ENCODE assay signal across 11 cellular contexts in genomic region chr2:54641988-54642387, GRCh38.
DNase-seq lines count a peak whose midpoint lies in the region; ATAC-seq and TF ChIP-seq lines count a peak whose summit lies in the region.
"Had no signal": no experiment of that assay in that cellular context is flagged by ENCODE, and none has a peak within 500 bp of the region (broad histone marks: within the 10 kb centered on the region; RNA-seq: fewer than 3 reads in every experiment).

No MANE protein-coding gene starts in this region.

- no peak for DNase-seq in T-helper 17 cell
- DNase-seq in caudate nucleus (lab: John Stamatoyannopoulos, UW): peak in 40 of 61 donors; percentile 8 to 90 (median 41)
- no peak for DNase-seq in stimulated activated naive B cell treated with anti-CD40 and anti-IgM and Interleukin-4, amounts not matched to agents 10 μg/mL and 1 μg/mL and 100 μg/mL, for 72 hours
- DNase-seq in H4 (ENCODE audit: low spot score): no peak
- DNase-seq in stimulated activated CD4-positive, alpha-beta T cell treated with anti-CD3 and anti-CD28 coated beads, Interleukin-2, amount 100 ng/mL, for 24 hours: no peak
- no peak for DNase-seq in NCI-H187 (lab: John Stamatoyannopoulos, UW)
- DNase-seq: activated CD4-positive, alpha-beta memory T cell treated with anti-CD3 and anti-CD28 coated beads, Interleukin-2, amount 10 ng/mL, durations not matched to agents 7 days and 5 days; Kasumi-1 had no signal

- peak; percentile 30 to 68 for TF ChIP-seq RAD21 in liver (IDR thresholded peaks at IDR 0.05)

- H3K9me3 ChIP-seq in T-helper 17 cell (ENCODE audit: control insufficient read depth, low read length, poor library complexity, severe bottlenecking): no peaks in the 10 kb centered on the region
- H3K9me3 ChIP-seq in liver (ENCODE audit: control insufficient read depth in 4 of 4, low read length in 3 of 4): no peaks in the 10 kb centered on the region

- H3K9ac ChIP-seq in liver (ENCODE audit: low read depth in 1 of 2, low read length in 2 of 2): peak overlapping the region in 1 of 2 donors; percentile 33

- TF ChIP-seq CTCF in liver (IDR thresholded peaks at IDR 0.05; ENCODE audit: low read depth, low read length, missing input control): no peak

- peaks cover 9 to 42% (median 31%) of the 10 kb centered on the region in 4 donors for H3K4me1 ChIP-seq in liver (ENCODE audit: control insufficient read depth in 4 of 4, insufficient read depth in 4 of 4, low read length in 3 of 4)

- H3K27ac Mint-ChIP-seq in T-helper 17 cell: peak overlapping the region; percentile 78
- peak overlapping the region; percentile 9 for H3K27ac Mint-ChIP-seq in stimulated activated naive B cell treated with anti-CD40 and anti-IgM and Interleukin-4, amounts not matched to agents 10 μg/mL and 1 μg/mL and 100 μg/mL, for 72 hours
- H3K27ac Mint-ChIP-seq: activated CD4-positive, alpha-beta memory T cell treated with anti-CD3 and anti-CD28 coated beads, Interleukin-2, amount 10 ng/mL, durations not matched to agents 7 days and 5 days had no signal

- peaks cover 4% of the 10 kb centered on the region for H3K36me3 Mint-ChIP-seq in T-helper 17 cell (ENCODE audit: low read depth)
- H3K36me3 Mint-ChIP-seq in stimulated activated naive B cell treated with anti-CD40 and anti-IgM and Interleukin-4, amounts not matched to agents 10 μg/mL and 1 μg/mL and 100 μg/mL, for 72 hours: peaks cover 33 to 56% of the 10 kb centered on the region in 2 donors

- H3K27me3 ChIP-seq in liver (ENCODE audit: control insufficient read depth in 4 of 4, insufficient read depth in 4 of 4, low read length in 3 of 4): no peaks in the 10 kb centered on the region

- no peaks in the 10 kb centered on the region for H3K27me3 Mint-ChIP-seq in T-helper 17 cell
- H3K27me3 Mint-ChIP-seq in stimulated activated naive B cell treated with anti-CD40 and anti-IgM and Interleukin-4, amounts not matched to agents 10 μg/mL and 1 μg/mL and 100 μg/mL, for 72 hours: no peaks in the 10 kb centered on the region
- H3K27me3 Mint-ChIP-seq: activated CD4-positive, alpha-beta memory T cell treated with anti-CD3 and anti-CD28 coated beads, Interleukin-2, amount 10 ng/mL, durations not matched to agents 7 days and 5 days had no signal

- H3K4me3 Mint-ChIP-seq in T-helper 17 cell: no peak overlapping the region
- no peak overlapping the region for H3K4me3 Mint-ChIP-seq in stimulated activated naive B cell treated with anti-CD40 and anti-IgM and Interleukin-4, amounts not matched to agents 10 μg/mL and 1 μg/mL and 100 μg/mL, for 72 hours
- H3K4me3 Mint-ChIP-seq: activated CD4-positive, alpha-beta memory T cell treated with anti-CD3 and anti-CD28 coated beads, Interleukin-2, amount 10 ng/mL, durations not matched to agents 7 days and 5 days had no signal

- peaks cover 8 to 69% (median 62%) of the 10 kb centered on the region in 4 donors for H3K36me3 ChIP-seq in liver (ENCODE audit: control insufficient read depth in 4 of 4, insufficient read depth in 3 of 4, low read depth in 1 of 4, low read length in 3 of 4)

- WGBS in liver: 35% methylated on average over 8 of the region's 8 CpGs

- H3K9me3 Mint-ChIP-seq in stimulated activated naive B cell treated with anti-CD40 and anti-IgM and Interleukin-4, amounts not matched to agents 10 μg/mL and 1 μg/mL and 100 μg/mL, for 72 hours: no peaks in the 10 kb centered on the region
- H3K9me3 Mint-ChIP-seq: activated CD4-positive, alpha-beta memory T cell treated with anti-CD3 and anti-CD28 coated beads, Interleukin-2, amount 10 ng/mL, durations not matched to agents 7 days and 5 days had no signal

- H3K4me3 ChIP-seq in liver (ENCODE audit: low read depth in 1 of 3, low read length in 3 of 3): no peak overlapping the region

- H3K27ac ChIP-seq in caudate nucleus (ENCODE audit: low read depth, low read length) (no peak overlapping the region), liver (ENCODE audit: low read depth in 1 of 2, low read length in 2 of 2) (peak overlapping the region; percentile 48 to 65)
- H3K27ac ChIP-seq: epithelial cell of prostate had no signal

- no peak for ATAC-seq in T-helper 17 cell
- ATAC-seq in stimulated activated naive B cell treated with anti-CD40 and anti-IgM and Interleukin-4, amounts not matched to agents 10 μg/mL and 1 μg/mL and 100 μg/mL, for 72 hours (replicated peaks): no peak
- ATAC-seq: HCT116 had no signal

- H3K4me1 Mint-ChIP-seq in T-helper 17 cell: peaks cover 7% of the 10 kb centered on the region
- H3K4me1 Mint-ChIP-seq in stimulated activated naive B cell treated with anti-CD40 and anti-IgM and Interleukin-4, amounts not matched to agents 10 μg/mL and 1 μg/mL and 100 μg/mL, for 72 hours: peaks cover 6% of the 10 kb centered on the region in 2 donors

TF ChIP-seq in liver, 16 proteins besides CTCF, POLR2A, EP300 and RAD21:
- TF ChIP-seq MAX (IDR thresholded peaks at IDR 0.05) (no peak), ATF3 (IDR thresholded peaks at IDR 0.05) (no peak), RXRA (IDR thresholded peaks at IDR 0.05) (peak; percentile 47 to 61), ZBTB33 (IDR thresholded peaks at IDR 0.05) (no peak), SP1 (IDR thresholded peaks at IDR 0.05) (peak; percentile 61), TAF1 (conservative IDR thresholded peaks at IDR 0.05) (no peak), EGR1 (IDR thresholded peaks at IDR 0.05; ENCODE audit: low read depth in 2 of 2) (no peak), YY1 (IDR thresholded peaks at IDR 0.05) (peak; percentile 40), FOXA1 (IDR thresholded peaks at IDR 0.05) (no peak), NR2F2 (IDR thresholded peaks at IDR 0.05) (no peak), HNF4A (conservative IDR thresholded peaks at IDR 0.05) (peak; percentile 48 to 51), JUND (IDR thresholded peaks at IDR 0.05) (peak; percentile 22 to 30)

Comparison
In these comparisons a context has a peak if more than half of its experiments do, and no peak if none do; other contexts are left out.
1. DNase-seq: peak in caudate nucleus (40 of 61); none in T-helper 17 cell (0 of 3), stimulated activated naive B cell treated with anti-CD40 and anti-IgM and Interleukin-4, amounts not matched to agents 10 μg/mL and 1 μg/mL and 100 μg/mL, for 72 hours (single experiment), H4 (single experiment), stimulated activated CD4-positive, alpha-beta T cell treated with anti-CD3 and anti-CD28 coated beads, Interleukin-2, amount 100 ng/mL, for 24 hours (0 of 2) and NCI-H187 (0 of 2).